18 cellular contexts compared by ENCODE assay signal in genomic region chr3:59115355-59116136, GRCh38.
DNase-seq lines count a peak whose midpoint lies in the region; ATAC-seq, FAIRE-seq and TF ChIP-seq lines count a peak whose summit lies in the region.
"Had no signal": no experiment of that assay in that cellular context is flagged by ENCODE, and none has a peak within 500 bp of the region (broad histone marks: within the 10 kb centered on the region; RNA-seq: fewer than 3 reads in every experiment).

No MANE protein-coding gene starts in this region.

- H3K27me3 ChIP-seq in ACC112 (ENCODE audit: insufficient read depth, low read length) (no peaks in the 10 kb centered on the region), astrocyte (ENCODE audit: insufficient read depth, low read length) (no peaks in the 10 kb centered on the region), hepatocyte (no peaks in the 10 kb centered on the region), tibial artery (no peaks in the 10 kb centered on the region)

- 60% methylated on average over 5 of the region's 5 CpGs for WGBS in hepatocyte (ENCODE audit: low lambda C conversion rate, missing lambda C conversion rate)

- no peak for DNase-seq in HFFc6
- no peak for DNase-seq in astrocyte (ENCODE audit: low read depth)
- DNase-seq in hepatocyte (ENCODE audit: low spot score) = no peak
- DNase-seq in DMS53 treated with DMSO at 0.1 percent for 48 hours (lab: John Stamatoyannopoulos, UW; ENCODE audit: unreplicated experiment) = no peak
- DNase-seq in tibial artery = no peak
- DNase-seq: activated CD4-positive, CD25-positive, alpha-beta regulatory T cell treated with anti-CD3 and anti-CD28 coated beads, Interleukin-2, amount 50 U/mL, for 72 hours; activated naive CD8-positive, alpha-beta T cell treated with anti-CD3 and anti-CD28 coated beads for 36 hours; activated T-cell treated with anti-CD3 and anti-CD28 coated beads for 4 hours; DMS53; lower lobe of right lung; NCI-H1105; NCI-H226; OCI-M1; stimulated activated CD4-positive, alpha-beta T cell treated with anti-CD3 and anti-CD28 coated beads, Interleukin-12 subunit alpha, Interleukin-12 subunit beta, amount 100 ng/mL, for 4 hours; T-helper 1 cell had no signal

- no peak overlapping the region for H3K27ac ChIP-seq in ACC112 (ENCODE audit: low read depth, low read length)
- H3K27ac ChIP-seq in astrocyte (ENCODE audit: low read depth, low read length) = no peak overlapping the region
- no peak overlapping the region for H3K27ac ChIP-seq in hepatocyte
- no peak overlapping the region for H3K27ac ChIP-seq in tibial artery
- H3K27ac ChIP-seq: lower lobe of right lung had no signal

- peak overlapping the region; percentile 84 for H3K4me3 Mint-ChIP-seq in HFFc6
- H3K4me3 Mint-ChIP-seq in astrocyte (ENCODE audit: unreplicated experiment) = no peak overlapping the region
- H3K4me3 Mint-ChIP-seq: activated naive CD8-positive, alpha-beta T cell treated with anti-CD3 and anti-CD28 coated beads for 36 hours had no signal

- ATAC-seq in GM18519 (IDR thresholded peaks at IDR 0.05; ENCODE audit: low FRiP score, unreplicated experiment) = no peak
- ATAC-seq in HG03045 (IDR thresholded peaks at IDR 0.05; ENCODE audit: unreplicated experiment) = no peak
- ATAC-seq: lower lobe of right lung had no signal

- no peaks in the 10 kb centered on the region for H3K9me3 ChIP-seq in astrocyte (ENCODE audit: insufficient read depth, low read depth, low read length)
- H3K9me3 ChIP-seq in hepatocyte (ENCODE audit: low read depth) = no peaks in the 10 kb centered on the region
- H3K9me3 ChIP-seq in tibial artery = no peaks in the 10 kb centered on the region
- H3K9me3 ChIP-seq: lower lobe of right lung had no signal

- H3K36me3 Mint-ChIP-seq in HFFc6 (ENCODE audit: low read depth) (no peaks in the 10 kb centered on the region), astrocyte (ENCODE audit: low read depth, unreplicated experiment) (no peaks in the 10 kb centered on the region)
- H3K36me3 Mint-ChIP-seq: activated naive CD8-positive, alpha-beta T cell treated with anti-CD3 and anti-CD28 coated beads for 36 hours had no signal

- H3K4me1 ChIP-seq in ACC112 (ENCODE audit: control insufficient read depth, insufficient read depth, low read length, unreplicated experiment) (no peaks in the 10 kb centered on the region), astrocyte (ENCODE audit: insufficient read depth, low read length) (no peaks in the 10 kb centered on the region), hepatocyte (ENCODE audit: insufficient read depth) (peaks cover 5% of the 10 kb centered on the region), tibial artery (no peaks in the 10 kb centered on the region)
- H3K4me1 ChIP-seq: lower lobe of right lung had no signal

- H3K9ac ChIP-seq in astrocyte (ENCODE audit: low read length) = no peak overlapping the region

- H3K27me3 Mint-ChIP-seq in HFFc6 (ENCODE audit: insufficient read depth) (no peaks in the 10 kb centered on the region; the same call in 1 of the 2 replicates), astrocyte (ENCODE audit: low read depth, unreplicated experiment) (no peaks in the 10 kb centered on the region)

- H4K20me1 ChIP-seq in astrocyte (ENCODE audit: insufficient read depth, low read length) = no peaks in the 10 kb centered on the region
- H4K20me1 ChIP-seq in hepatocyte (ENCODE audit: insufficient read depth, poor library complexity, severe bottlenecking) = no peaks in the 10 kb centered on the region

- H3K27ac Mint-ChIP-seq in HFFc6 (peak overlapping the region; percentile 17; the same call in 1 of the 2 replicates), astrocyte (ENCODE audit: unreplicated experiment) (no peak overlapping the region)
- H3K27ac Mint-ChIP-seq: activated naive CD8-positive, alpha-beta T cell treated with anti-CD3 and anti-CD28 coated beads for 36 hours had no signal

- intact Hi-C loops in tibial artery (cut with DNase I; ENCODE audit: low total_unique reads) = no loop called here

- TF ChIP-seq CTCF in HFFc6 (IDR thresholded peaks at IDR 0.05) (no peak), astrocyte (IDR thresholded peaks at IDR 0.05; ENCODE audit: insufficient read depth, low read depth, low read length) (no peak), hepatocyte (IDR thresholded peaks at IDR 0.05; ENCODE audit: poor library complexity) (no peak), tibial artery (IDR thresholded peaks at IDR 0.05) (no peak)

- H2AFZ ChIP-seq in ACC112 (ENCODE audit: low read length, unreplicated experiment) (peak overlapping the region; percentile 99), astrocyte (ENCODE audit: low read depth, low read length) (no peak overlapping the region), hepatocyte (no peak overlapping the region)

- FAIRE-seq in astrocyte (lab: Jason Lieb, UNC) = no peak

- H3K4me3 ChIP-seq in ACC112 (ENCODE audit: low read depth, low read length) (peak overlapping the region; percentile 49), astrocyte (ENCODE audit: insufficient read depth, low read depth, low read length) (no peak overlapping the region), hepatocyte (no peak overlapping the region), tibial artery (no peak overlapping the region)
- H3K4me3 ChIP-seq: lower lobe of right lung had no signal

- H3K4me2 ChIP-seq in astrocyte (ENCODE audit: low read length) (peak overlapping the region; percentile 41), hepatocyte (peak overlapping the region; percentile 66)

- H3K79me2 ChIP-seq in ACC112 (ENCODE audit: control insufficient read depth, insufficient read depth, low read length, unreplicated experiment) = no peaks in the 10 kb centered on the region
- no peaks in the 10 kb centered on the region for H3K79me2 ChIP-seq in astrocyte (ENCODE audit: insufficient read depth, low read length)
- H3K79me2 ChIP-seq in hepatocyte = no peaks in the 10 kb centered on the region

- peaks cover 11% of the 10 kb centered on the region for H3K4me1 Mint-ChIP-seq in HFFc6 (ENCODE audit: low read depth)
- H3K4me1 Mint-ChIP-seq in astrocyte (ENCODE audit: low read depth, unreplicated experiment) = no peaks in the 10 kb centered on the region
- H3K4me1 Mint-ChIP-seq: activated naive CD8-positive, alpha-beta T cell treated with anti-CD3 and anti-CD28 coated beads for 36 hours had no signal

- no peaks in the 10 kb centered on the region for H3K9me3 Mint-ChIP-seq in HFFc6
- H3K9me3 Mint-ChIP-seq in astrocyte (ENCODE audit: unreplicated experiment) = no peaks in the 10 kb centered on the region

- H3K36me3 ChIP-seq in ACC112 (ENCODE audit: insufficient read depth, low read length) (no peaks in the 10 kb centered on the region), astrocyte (ENCODE audit: insufficient read depth, low read length) (no peaks in the 10 kb centered on the region), hepatocyte (replicated peaks; ENCODE audit: insufficient read depth, low read depth) (no peaks in the 10 kb centered on the region), tibial artery (no peaks in the 10 kb centered on the region)
- H3K36me3 ChIP-seq: lower lobe of right lung had no signal

- no peaks in the 10 kb centered on the region for H3K9me2 ChIP-seq in hepatocyte (replicated peaks; ENCODE audit: insufficient read depth)
